Comparison of ENCODE assay signal across 9 cellular contexts in genomic region chr9:124017929-124018730, GRCh38. TPM values are rescaled to one million over a fixed set of nuclear protein-coding genes. Genes with fewer than 3 reads are reported as not detected.
DNase-seq lines count a peak whose midpoint lies in the region; ATAC-seq and TF ChIP-seq lines count a peak whose summit lies in the region.
"Had no signal": no experiment of that assay in that cellular context is flagged by ENCODE, and none has a peak within 500 bp of the region (broad histone marks: within the 10 kb centered on the region; RNA-seq: fewer than 3 reads in every experiment).

No MANE protein-coding gene starts in this region.

- H3K36me3 Mint-ChIP-seq in activated T-cell treated with anti-CD3 and anti-CD28 coated beads, Interleukin-2, amount 50 U/mL, for 72 hours (ENCODE audit: insufficient read depth in 2 of 2): peaks cover 1 to 7% of the 10 kb centered on the region in 2 donors
- H3K36me3 Mint-ChIP-seq in activated T-helper 1 cell treated with anti-CD3 and anti-CD28 coated beads, Interleukin-12 subunit alpha, Interleukin-12 subunit beta, Interleukin-2, Interleukin-4 antibody, amounts not matched to agents 30 ng/mL and 10 ng/mL and 1 ng/mL, durations not matched to agents 14 hours and 24 hours and 36 hours (ENCODE audit: low read depth): no peaks in the 10 kb centered on the region
- H3K36me3 Mint-ChIP-seq in immature natural killer cell: peaks cover 3 to 4% (median 3%) of the 10 kb centered on the region in 3 donors

- no peak for DNase-seq in activated T-cell treated with anti-CD3 and anti-CD28 coated beads, Interleukin-2, amount 50 U/mL, for 72 hours
- DNase-seq in activated T-cell treated with anti-CD3 and anti-CD28 coated beads for 4 hours: no peak
- no peak for DNase-seq in activated T-helper 1 cell treated with anti-CD3 and anti-CD28 coated beads, Interleukin-12 subunit alpha, Interleukin-12 subunit beta, Interleukin-2, Interleukin-4 antibody, amounts not matched to agents 30 ng/mL and 10 ng/mL and 1 ng/mL, durations not matched to agents 14 hours and 24 hours and 36 hours (ENCODE audit: low spot score)
- no peak for DNase-seq in immature natural killer cell
- no peak for DNase-seq in NCI-H2081 treated with DMSO at 0.1 percent for 48 hours (lab: John Stamatoyannopoulos, UW)
- DNase-seq in esophagus squamous epithelium (lab: John Stamatoyannopoulos, UW): no peak
- DNase-seq in kidney tubule cell (ENCODE audit: low spot score): no peak
- DNase-seq: left colon had no signal

- H3K4me1 ChIP-seq in subcutaneous abdominal adipose tissue (ENCODE audit: control insufficient read depth in 5 of 5, insufficient read depth in 5 of 5, low read length in 5 of 5): peaks cover 0 to 55% (median 39%) of the 10 kb centered on the region in 5 donors
- peaks cover 17 to 68% (median 23%) of the 10 kb centered on the region in 3 donors for H3K4me1 ChIP-seq in esophagus squamous epithelium

- 8% methylated on average over 27 to 52 of the region's 64 CpGs for WGBS in esophagus squamous epithelium, 2 donors

- H3K4me1 Mint-ChIP-seq in activated T-cell treated with anti-CD3 and anti-CD28 coated beads, Interleukin-2, amount 50 U/mL, for 72 hours (ENCODE audit: low read depth): peaks cover 39% of the 10 kb centered on the region
- no peaks in the 10 kb centered on the region for H3K4me1 Mint-ChIP-seq in activated T-helper 1 cell treated with anti-CD3 and anti-CD28 coated beads, Interleukin-12 subunit alpha, Interleukin-12 subunit beta, Interleukin-2, Interleukin-4 antibody, amounts not matched to agents 30 ng/mL and 10 ng/mL and 1 ng/mL, durations not matched to agents 14 hours and 24 hours and 36 hours (ENCODE audit: low read depth)
- peaks cover 31 to 33% of the 10 kb centered on the region in 2 donors for H3K4me1 Mint-ChIP-seq in immature natural killer cell

- intact Hi-C loops in activated T-helper 1 cell treated with anti-CD3 and anti-CD28 coated beads, Interleukin-12 subunit alpha, Interleukin-12 subunit beta, Interleukin-2, Interleukin-4 antibody, amounts not matched to agents 30 ng/mL and 10 ng/mL and 1 ng/mL, durations not matched to agents 14 hours and 24 hours and 36 hours (cut with micrococcal nuclease): loop anchor here (1.0 kb wide), 1 partner anchor 9 kb away; no protein-coding TSS in a partner anchor
- intact Hi-C loops in esophagus squamous epithelium (cut with DNase I): no loop called here

- no peak for TF ChIP-seq CTCF in esophagus squamous epithelium (IDR thresholded peaks at IDR 0.05)

- H3K4me3 ChIP-seq in subcutaneous abdominal adipose tissue (ENCODE audit: low read depth in 1 of 5, low read length in 5 of 5) (peak overlapping the region in 4 of 5 donors; percentile 14 to 52 (median 30)), esophagus squamous epithelium (peak overlapping the region in 2 of 4 donors; percentile 21 to 33)

- H3K9ac ChIP-seq in subcutaneous abdominal adipose tissue (ENCODE audit: low read length in 5 of 5): no peak overlapping the region

- no peaks in the 10 kb centered on the region for H3K9me3 Mint-ChIP-seq in activated T-cell treated with anti-CD3 and anti-CD28 coated beads, Interleukin-2, amount 50 U/mL, for 72 hours
- no peaks in the 10 kb centered on the region for H3K9me3 Mint-ChIP-seq in activated T-helper 1 cell treated with anti-CD3 and anti-CD28 coated beads, Interleukin-12 subunit alpha, Interleukin-12 subunit beta, Interleukin-2, Interleukin-4 antibody, amounts not matched to agents 30 ng/mL and 10 ng/mL and 1 ng/mL, durations not matched to agents 14 hours and 24 hours and 36 hours
- peaks cover 0 to 7% (median 0%) of the 10 kb centered on the region in 6 donors for H3K9me3 Mint-ChIP-seq in immature natural killer cell

- no peak for TF ChIP-seq POLR2A in esophagus squamous epithelium (IDR thresholded peaks at IDR 0.05)

- H3K27me3 ChIP-seq in subcutaneous abdominal adipose tissue (ENCODE audit: control insufficient read depth in 5 of 5, insufficient read depth in 4 of 5, low read length in 5 of 5) (peaks cover 80 to 97% (median 87%) of the 10 kb centered on the region in 5 donors), esophagus squamous epithelium (peaks cover 68 to 100% (median 85%) of the 10 kb centered on the region in 4 donors)

- H3K27ac ChIP-seq in subcutaneous abdominal adipose tissue (ENCODE audit: low read depth, low read length): no peak overlapping the region
- no peak overlapping the region for H3K27ac ChIP-seq in esophagus squamous epithelium

- peak overlapping the region; percentile 9 for H3K27ac Mint-ChIP-seq in activated T-cell treated with anti-CD3 and anti-CD28 coated beads, Interleukin-2, amount 50 U/mL, for 72 hours
- H3K27ac Mint-ChIP-seq in activated T-helper 1 cell treated with anti-CD3 and anti-CD28 coated beads, Interleukin-12 subunit alpha, Interleukin-12 subunit beta, Interleukin-2, Interleukin-4 antibody, amounts not matched to agents 30 ng/mL and 10 ng/mL and 1 ng/mL, durations not matched to agents 14 hours and 24 hours and 36 hours: peak overlapping the region; percentile 49
- H3K27ac Mint-ChIP-seq in immature natural killer cell: no peak overlapping the region

- H3K27me3 Mint-ChIP-seq in activated T-cell treated with anti-CD3 and anti-CD28 coated beads, Interleukin-2, amount 50 U/mL, for 72 hours (ENCODE audit: low read depth): peaks cover 82% of the 10 kb centered on the region
- H3K27me3 Mint-ChIP-seq in activated T-helper 1 cell treated with anti-CD3 and anti-CD28 coated beads, Interleukin-12 subunit alpha, Interleukin-12 subunit beta, Interleukin-2, Interleukin-4 antibody, amounts not matched to agents 30 ng/mL and 10 ng/mL and 1 ng/mL, durations not matched to agents 14 hours and 24 hours and 36 hours (ENCODE audit: insufficient read depth): peaks cover 79% of the 10 kb centered on the region
- H3K27me3 Mint-ChIP-seq in immature natural killer cell (ENCODE audit: low read depth in 3 of 3): peaks cover 32 to 60% (median 43%) of the 10 kb centered on the region in 3 donors

- H3K36me3 ChIP-seq in subcutaneous abdominal adipose tissue (ENCODE audit: control insufficient read depth in 5 of 5, insufficient read depth in 5 of 5, low read length in 5 of 5) (no peaks in the 10 kb centered on the region), esophagus squamous epithelium (no peaks in the 10 kb centered on the region)

- ATAC-seq in activated T-cell treated with anti-CD3 and anti-CD28 coated beads, Interleukin-2, amount 50 U/mL, for 72 hours (replicated peaks in 1 of 2): no peak
- ATAC-seq: left colon had no signal

- H3K4me3 Mint-ChIP-seq in activated T-cell treated with anti-CD3 and anti-CD28 coated beads, Interleukin-2, amount 50 U/mL, for 72 hours: peak overlapping the region; percentile 80 to 83
- no peak overlapping the region for H3K4me3 Mint-ChIP-seq in activated T-helper 1 cell treated with anti-CD3 and anti-CD28 coated beads, Interleukin-12 subunit alpha, Interleukin-12 subunit beta, Interleukin-2, Interleukin-4 antibody, amounts not matched to agents 30 ng/mL and 10 ng/mL and 1 ng/mL, durations not matched to agents 14 hours and 24 hours and 36 hours
- H3K4me3 Mint-ChIP-seq in immature natural killer cell: peak overlapping the region; percentile 38 to 83 (median 62)

- no peaks in the 10 kb centered on the region for H3K9me3 ChIP-seq in subcutaneous abdominal adipose tissue (ENCODE audit: control insufficient read depth in 5 of 5, low read length in 5 of 5)
- no peaks in the 10 kb centered on the region for H3K9me3 ChIP-seq in esophagus squamous epithelium

RNA-seq across cellular contexts. Expression of gene LHX2, which starts 6.6 kb away (rescaled TPM):
- total RNA-seq in activated T-cell treated with anti-CD3 and anti-CD28 coated beads, Interleukin-2, amount 50 U/mL, for 72 hours: not detected
- not detected in 2 replicates for total RNA-seq in activated T-helper 1 cell treated with anti-CD3 and anti-CD28 coated beads, Interleukin-12 subunit alpha, Interleukin-12 subunit beta, Interleukin-2, Interleukin-4 antibody, amounts not matched to agents 30 ng/mL and 10 ng/mL and 1 ng/mL, durations not matched to agents 14 hours and 24 hours and 36 hours
- not detected for polyA plus RNA-seq in immature natural killer cell
- under 1 TPM in 1 of 4 donors, not detected in 3; 0.22 TPM for total RNA-seq in esophagus squamous epithelium
- total RNA-seq: left colon had no signal

Comparison
In these comparisons a context has a peak if more than half of its experiments do, and no peak if none do; other contexts are left out.
1. H3K27ac Mint-ChIP-seq: peak in activated T-cell treated with anti-CD3 and anti-CD28 coated beads, Interleukin-2, amount 50 U/mL, for 72 hours (single experiment) and activated T-helper 1 cell treated with anti-CD3 and anti-CD28 coated beads, Interleukin-12 subunit alpha, Interleukin-12 subunit beta, Interleukin-2, Interleukin-4 antibody, amounts not matched to agents 30 ng/mL and 10 ng/mL and 1 ng/mL, durations not matched to agents 14 hours and 24 hours and 36 hours (single experiment); none in immature natural killer cell (0 of 6).